19 cellular contexts compared by ENCODE assay signal in genomic region chr2:235042576-235043515, GRCh38.
"Had no signal": no experiment of that assay in that cellular context is flagged by ENCODE, and none has a peak within 500 bp of the region (broad histone marks: within the 10 kb centered on the region; RNA-seq: fewer than 3 reads in every experiment).

No MANE protein-coding gene starts in this region.

- H3K4me3 ChIP-seq: gastrocnemius medialis, heart right ventricle, lung, uterus had no signal

- H3K4me1 ChIP-seq: gastrocnemius medialis, uterus had no signal

- H3K27me3 ChIP-seq: gastrocnemius medialis, heart right ventricle, uterus had no signal

- H3K27ac Mint-ChIP-seq: nephron progenitor cell; stimulated activated naive B cell treated with anti-CD40 and anti-IgM and Interleukin-4, amounts not matched to agents 10 μg/mL and 1 μg/mL and 100 μg/mL, for 72 hours; type B pancreatic cell had no signal

- H3K4me1 Mint-ChIP-seq: nephron progenitor cell had no signal

- H3K9me3 ChIP-seq: gastrocnemius medialis, heart right ventricle, uterus had no signal

- H3K27me3 Mint-ChIP-seq: stimulated activated naive B cell treated with anti-CD40 and anti-IgM and Interleukin-4, amounts not matched to agents 10 μg/mL and 1 μg/mL and 100 μg/mL, for 72 hours; type B pancreatic cell had no signal

- ATAC-seq: esophagus mucosa; gastrocnemius medialis; heart right ventricle; right cardiac atrium; stimulated activated naive B cell treated with anti-CD40 and anti-IgM and Interleukin-4, amounts not matched to agents 10 μg/mL and 1 μg/mL and 100 μg/mL, for 72 hours had no signal

- H3K4me3 Mint-ChIP-seq: central memory CD8-positive, alpha-beta T cell; nephron progenitor cell; type B pancreatic cell had no signal

- DNase-seq: cortex of kidney; effector memory CD4-positive, alpha-beta T cell; gastrocnemius medialis; heart right ventricle; hypothalamus; kidney glomerular epithelial cell; mesenchymal stem cell; midbrain; nephron progenitor cell; right cardiac atrium; stimulated activated CD4-positive, alpha-beta T cell treated with anti-CD3 and anti-CD28 coated beads, Interleukin-15, amount 100 ng/mL, for 24 hours; stimulated activated CD4-positive, alpha-beta T cell treated with anti-CD3 and anti-CD28 coated beads, Interleukin-1b, Interleukin-23, amount 100 ng/mL, for 48 hours; stimulated activated CD4-positive, alpha-beta T cell treated with anti-CD3 and anti-CD28 coated beads, Interleukin-4, amount 100 ng/mL, for 4 hours; stimulated activated naive B cell treated with anti-CD40 and anti-IgM and Interleukin-4, amounts not matched to agents 10 μg/mL and 1 μg/mL and 100 μg/mL, for 72 hours; uterus had no signal

- H3K27ac ChIP-seq: gastrocnemius medialis, uterus had no signal

- H3K36me3 ChIP-seq: uterus had no signal

- H3K9me3 Mint-ChIP-seq: central memory CD8-positive, alpha-beta T cell; stimulated activated naive B cell treated with anti-CD40 and anti-IgM and Interleukin-4, amounts not matched to agents 10 μg/mL and 1 μg/mL and 100 μg/mL, for 72 hours; type B pancreatic cell had no signal
